9 cellular contexts compared by ENCODE assay signal in the genomic region with DNA sequence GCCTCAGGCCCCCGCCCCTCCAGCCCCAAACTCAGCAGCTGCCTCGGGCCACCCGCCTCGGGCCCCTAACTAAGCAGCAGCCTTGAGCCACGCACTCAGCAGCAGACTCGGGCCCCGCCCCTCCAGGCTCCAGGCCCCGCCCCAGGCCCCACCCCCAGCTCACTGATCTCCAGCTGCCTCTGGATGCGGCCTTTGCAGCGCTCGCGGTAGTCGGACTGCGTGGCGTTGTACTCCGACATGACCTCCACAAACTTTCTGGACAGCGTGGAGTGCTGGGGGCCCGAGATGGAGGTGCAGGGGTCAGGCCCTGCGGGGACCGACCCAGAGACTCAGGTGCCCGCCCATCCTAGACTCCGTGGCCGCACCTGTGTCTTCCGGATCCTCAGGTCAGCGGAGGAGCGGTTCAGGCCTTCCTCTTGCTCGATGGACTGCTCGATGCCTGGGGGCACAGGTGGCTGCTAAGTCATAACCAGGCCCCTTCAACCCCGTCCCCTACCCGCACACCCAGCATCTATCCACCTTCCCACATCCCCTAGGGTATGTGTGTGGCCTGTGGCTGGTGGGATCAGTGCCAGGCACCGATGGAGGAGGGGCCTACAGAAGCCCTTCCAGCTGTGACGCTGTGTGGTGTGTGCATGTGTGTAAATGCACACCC. TPM values are rescaled to one million over a fixed set of nuclear protein-coding genes. Genes with fewer than 3 reads are reported as not detected.
DNase-seq lines count a peak whose midpoint lies in the region; ATAC-seq, FAIRE-seq and TF ChIP-seq lines count a peak whose summit lies in the region.
"Had no signal": no experiment of that assay in that cellular context is flagged by ENCODE, and none has a peak within 500 bp of the region (broad histone marks: within the 10 kb centered on the region; RNA-seq: fewer than 3 reads in every experiment).

No MANE protein-coding gene starts in this region.

- H3K36me3 Mint-ChIP-seq in H9 (ENCODE audit: insufficient read depth in 1 of 3, low read depth in 3 of 3) = peaks cover 10 to 21% (median 18%) of the 10 kb centered on the region in 3 experiments
- H3K36me3 Mint-ChIP-seq in WTC11 = peaks cover 9% of the 10 kb centered on the region

- no peak overlapping the region for H2BK5ac ChIP-seq in H9 (ENCODE audit: insufficient read length, low read length)

- H3K79me2 ChIP-seq in H9 (ENCODE audit: insufficient read depth, low read length) = no peaks in the 10 kb centered on the region

- peak; percentile 96 for DNase-seq in H9
- peak; percentile 86 for DNase-seq in WTC11 (ENCODE audit: low spot score)
- DNase-seq in fibroblast of the conjunctiva (ENCODE audit: low read depth) = peak; percentile 32
- peak; percentile 80 for DNase-seq in sciatic nerve (ENCODE audit: low spot score)
- no peak for DNase-seq in GM12892 (ENCODE audit: insufficient read length)
- DNase-seq in HK-2 (ENCODE audit: unreplicated experiment) = no peak
- no peak for DNase-seq in GOT3 (lab: John Stamatoyannopoulos, UW)

- no peak for FAIRE-seq in GM12892 (lab: Jason Lieb, UNC)

- H3K23me2 ChIP-seq in H9 (ENCODE audit: insufficient read length, low read depth, low read length, poor library complexity, severe bottlenecking) = peaks cover 2% of the 10 kb centered on the region

- no peak overlapping the region for H3T11ph ChIP-seq in H9 (ENCODE audit: low read length)

- H2BK20ac ChIP-seq in H9 (ENCODE audit: low read depth, low read length, poor library complexity, severe bottlenecking) = no peak overlapping the region

- no CpG with 5 or more reads among the region's 32 CpGs for WGBS in H9 (ENCODE audit: extremely low coverage, insufficient read length, low lambda C conversion rate)

- H4K8ac ChIP-seq in H9 (replicated peaks; ENCODE audit: insufficient read length, low read depth, low read length) = no peak overlapping the region

- H3K4ac ChIP-seq in H9 (ENCODE audit: low read depth, low read length) = no peak overlapping the region

- TF ChIP-seq POLR2A in GM12892 (IDR thresholded peaks at IDR 0.05; ENCODE audit: low read depth, low read length) = no peak

- H3K4me1 Mint-ChIP-seq in H9 (peaks cover 9 to 38% of the 10 kb centered on the region in 2 experiments), WTC11 (peaks cover 15% of the 10 kb centered on the region)

- no peak overlapping the region for H4K91ac ChIP-seq in H9 (ENCODE audit: insufficient read length, low read depth, low read length)

- H3K9me3 ChIP-seq in H9 (ENCODE audit: control insufficient read depth, low read depth, low read length) = no peaks in the 10 kb centered on the region

- no peak overlapping the region for H3K18ac ChIP-seq in H9 (ENCODE audit: insufficient read length, low read depth, low read length)

- no peak overlapping the region for H3K4me2 ChIP-seq in H9 (ENCODE audit: insufficient read depth, insufficient read length, low read length)

- no peak overlapping the region for H2BK12ac ChIP-seq in H9 (ENCODE audit: insufficient read length, low read depth, low read length)

- no peak overlapping the region for H3K27ac Mint-ChIP-seq in H9
- no peak overlapping the region for H3K27ac Mint-ChIP-seq in WTC11
- H3K27ac Mint-ChIP-seq: activated naive CD4-positive, alpha-beta T cell treated with anti-CD3 and anti-CD28 coated beads, Interleukin-2, amount 50 U/mL, for 24 hours had no signal

- intact Hi-C loops in sciatic nerve (cut with DNase I) = no loop called here

- H2BK15ac ChIP-seq in H9 (ENCODE audit: low read depth, low read length) = no peak overlapping the region

- no peak overlapping the region for H3K23ac ChIP-seq in H9 (ENCODE audit: insufficient read length, low read depth, low read length)

- no peak overlapping the region for H3K27ac ChIP-seq in H9 (ENCODE audit: insufficient read length, low read depth, low read length)

- H3K27me3 Mint-ChIP-seq in H9 (ENCODE audit: low read depth) (peaks cover 2% of the 10 kb centered on the region), WTC11 (ENCODE audit: low read depth) (no peaks in the 10 kb centered on the region)
- H3K27me3 Mint-ChIP-seq: activated naive CD4-positive, alpha-beta T cell treated with anti-CD3 and anti-CD28 coated beads, Interleukin-2, amount 50 U/mL, for 24 hours had no signal

- H3K14ac ChIP-seq in H9 (ENCODE audit: insufficient read depth, low read length) = no peak overlapping the region

- CTCF ChIA-PET in WTC11 (lab: Charles Lee) = interaction anchor here (0.6 to 8.0 kb wide), 23 partner anchors 8 to 561 kb away, joined by 3 to 61 read pairs (median 4); a partner anchor contains a TSS

- no peak overlapping the region for H3K56ac ChIP-seq in H9 (ENCODE audit: insufficient read length, low read depth, low read length)

- ATAC-seq in WTC11 (peak; percentile 78), sciatic nerve (peak; percentile 83), HG03457 (IDR thresholded peaks at IDR 0.05; ENCODE audit: unreplicated experiment) (no peak)

- no peaks in the 10 kb centered on the region for H3K79me1 ChIP-seq in H9 (ENCODE audit: insufficient read depth, low read depth, low read length, poor library complexity, severe bottlenecking)

- no peaks in the 10 kb centered on the region for H4K20me1 ChIP-seq in H9 (ENCODE audit: control insufficient read depth, insufficient read depth, insufficient read length)

- H3K4me3 Mint-ChIP-seq in H9 (peak overlapping the region; percentile 26 to 29; a peak in 1 of 5 replicates), WTC11 (peak overlapping the region; percentile 49)
- H3K4me3 Mint-ChIP-seq: activated naive CD4-positive, alpha-beta T cell treated with anti-CD3 and anti-CD28 coated beads, Interleukin-2, amount 50 U/mL, for 24 hours had no signal

- H4K5ac ChIP-seq in H9 (ENCODE audit: insufficient read length, low read depth, low read length) = no peak overlapping the region

- no peak overlapping the region for H3K9ac ChIP-seq in H9 (ENCODE audit: extremely low read depth, insufficient read length, low read length)

- no peak overlapping the region for H2AFZ ChIP-seq in H9 (ENCODE audit: low read length)

- no peaks in the 10 kb centered on the region for H3K27me3 ChIP-seq in H9 (ENCODE audit: insufficient read depth, low read length)

- TF ChIP-seq CTCF in H9 (conservative IDR thresholded peaks at IDR 0.05) = no peak
- no peak for TF ChIP-seq CTCF in WTC11 (IDR thresholded peaks at IDR 0.05)

- no peaks in the 10 kb centered on the region; the same call in 1 of the 2 replicates for H3K4me1 ChIP-seq in H9 (ENCODE audit: insufficient read depth, low read length)

- no peak overlapping the region for H2AK5ac ChIP-seq in H9 (ENCODE audit: insufficient read length, low read length)

- no peak overlapping the region for H2BK120ac ChIP-seq in H9 (ENCODE audit: low read depth, low read length, poor library complexity, severe bottlenecking)

- no peaks in the 10 kb centered on the region for H3K9me3 Mint-ChIP-seq in H9
- H3K9me3 Mint-ChIP-seq in WTC11 = no peaks in the 10 kb centered on the region
- H3K9me3 Mint-ChIP-seq: activated naive CD4-positive, alpha-beta T cell treated with anti-CD3 and anti-CD28 coated beads, Interleukin-2, amount 50 U/mL, for 24 hours had no signal

- POLR2A ChIA-PET in WTC11 (lab: Charles Lee) = interaction anchor here (0.6 to 1.2 kb wide), 6 partner anchors 16 to 81 kb away, joined by 3 to 8 read pairs (median 4); a partner anchor contains a TSS

TF ChIP-seq in WTC11, 78 proteins besides CTCF, POLR2A, EP300 and RAD21 (continues in another document):
- TF ChIP-seq GTF2I (CRISPR knock-in tag; conservative IDR thresholded peaks at IDR 0.05) = no peak
- TF ChIP-seq ZNF416 (CRISPR knock-in tag; IDR thresholded peaks at IDR 0.05) = no peak
- TF ChIP-seq NR1H2 (CRISPR knock-in tag; IDR thresholded peaks at IDR 0.05) = no peak
- no peak for TF ChIP-seq KAT7 (CRISPR knock-in tag; IDR thresholded peaks at IDR 0.05; ENCODE audit: borderline replicate concordance)
- TF ChIP-seq GRHL2 (CRISPR knock-in tag; IDR thresholded peaks at IDR 0.05; ENCODE audit: insufficient replicate concordance, severe bottlenecking) = no peak
- TF ChIP-seq SMAD4 (CRISPR knock-in tag; IDR thresholded peaks at IDR 0.05) = no peak
- TF ChIP-seq NR3C1 (CRISPR knock-in tag; conservative IDR thresholded peaks at IDR 0.05; ENCODE audit: low read depth) = no peak
- TF ChIP-seq, protein P1, sequence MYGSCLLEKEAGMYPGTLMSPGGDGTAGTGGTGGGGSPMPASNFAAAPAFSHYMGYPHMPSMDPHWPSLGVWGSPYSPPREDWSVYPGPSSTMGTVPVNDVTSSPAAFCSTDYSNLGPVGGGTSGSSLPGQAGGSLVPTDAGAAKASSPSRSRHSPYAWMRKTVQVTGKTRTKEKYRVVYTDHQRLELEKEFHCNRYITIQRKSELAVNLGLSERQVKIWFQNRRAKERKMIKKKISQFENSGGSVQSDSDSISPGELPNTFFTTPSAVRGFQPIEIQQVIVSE (CRISPR knock-in tag; IDR thresholded peaks at IDR 0.05; ENCODE audit: borderline replicate concordance) = no peak
- TF ChIP-seq, protein P2, sequence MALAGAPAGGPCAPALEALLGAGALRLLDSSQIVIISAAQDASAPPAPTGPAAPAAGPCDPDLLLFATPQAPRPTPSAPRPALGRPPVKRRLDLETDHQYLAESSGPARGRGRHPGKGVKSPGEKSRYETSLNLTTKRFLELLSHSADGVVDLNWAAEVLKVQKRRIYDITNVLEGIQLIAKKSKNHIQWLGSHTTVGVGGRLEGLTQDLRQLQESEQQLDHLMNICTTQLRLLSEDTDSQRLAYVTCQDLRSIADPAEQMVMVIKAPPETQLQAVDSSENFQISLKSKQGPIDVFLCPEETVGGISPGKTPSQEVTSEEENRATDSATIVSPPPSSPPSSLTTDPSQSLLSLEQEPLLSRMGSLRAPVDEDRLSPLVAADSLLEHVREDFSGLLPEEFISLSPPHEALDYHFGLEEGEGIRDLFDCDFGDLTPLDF (CRISPR knock-in tag; IDR thresholded peaks at IDR 0.05) = no peak
- TF ChIP-seq ZNF263 (CRISPR knock-in tag; IDR thresholded peaks at IDR 0.05; ENCODE audit: low read depth) = no peak
- no peak for TF ChIP-seq MYBL2 (CRISPR knock-in tag; IDR thresholded peaks at IDR 0.05)
- TF ChIP-seq FOXK1 (CRISPR knock-in tag; IDR thresholded peaks at IDR 0.05) = no peak

RNA-seq across cellular contexts. Expression of a gene that starts 15.4 kb away (rescaled TPM):
- 9.3 and 10.1 TPM in 2 replicates for total RNA-seq in H9 (2021)
- 17.7 to 20.4 TPM (median 18.5 TPM) in 3 replicates for total RNA-seq in WTC11 (2021)
- 7.5 TPM for total RNA-seq in sciatic nerve
- polyA plus RNA-seq in GM12892 (2012; ENCODE audit: missing spikeins) = 2.4 TPM

RNA-seq across cellular contexts. Expression of a gene that starts 20.7 kb away (rescaled TPM):
- 68.5 and 78.1 TPM in 2 replicates for total RNA-seq in H9 (2021)
- 80.5 to 91.9 TPM (median 84.4 TPM) in 3 replicates for total RNA-seq in WTC11 (2021)
- total RNA-seq in sciatic nerve = 47.4 TPM
- polyA plus RNA-seq in GM12892 (2012; ENCODE audit: missing spikeins) = 77.9 TPM

RNA-seq across cellular contexts. Expression of a gene that starts 20.9 kb away (rescaled TPM):
- 8.1 and 8.7 TPM in 2 replicates for total RNA-seq in H9 (2021)
- total RNA-seq in WTC11 (2021) = 6.8 to 7.1 TPM (median 6.8 TPM) in 3 replicates
- 10.5 TPM for total RNA-seq in sciatic nerve
- 6.2 TPM for polyA plus RNA-seq in GM12892 (2012; ENCODE audit: missing spikeins)

RNA-seq across cellular contexts. Expression of a gene that starts 34.5 kb away (rescaled TPM):
- total RNA-seq in H9 (2021) (29.4 and 34.4 TPM in 2 replicates), WTC11 (2021) (23.8 to 27.6 TPM (median 26.5 TPM) in 3 replicates), sciatic nerve (10.7 TPM)
- 8.5 TPM for polyA plus RNA-seq in GM12892 (2012; ENCODE audit: missing spikeins)

RNA-seq across cellular contexts. Expression of a gene that starts 36.5 kb away (rescaled TPM):
- 0.85 and 1.3 TPM in 2 replicates for total RNA-seq in H9 (2021)
- total RNA-seq in WTC11 (2021) = 5.7 to 7.5 TPM (median 5.8 TPM) in 3 replicates
- total RNA-seq in sciatic nerve = 4.5 TPM
- polyA plus RNA-seq in GM12892 (2012; ENCODE audit: missing spikeins) = not detected

Comparison
In these comparisons a context has a peak if more than half of its experiments do, and no peak if none do; other contexts are left out.
1. DNase-seq: peak in H9 (single experiment), WTC11 (single experiment), fibroblast of the conjunctiva (single experiment) and sciatic nerve (single experiment); none in GM12892 (single experiment), HK-2 (single experiment) and GOT3 (single experiment).